25 cellular contexts compared by ENCODE assay signal in genomic region chr15:63352808-63353207, GRCh38. TPM values are rescaled to one million over a fixed set of nuclear protein-coding genes. Genes with fewer than 3 reads are reported as not detected.
"Had no signal": no experiment of that assay in that cellular context is flagged by ENCODE, and none has a peak within 500 bp of the region (broad histone marks: within the 10 kb centered on the region; RNA-seq: fewer than 3 reads in every experiment).

No MANE protein-coding gene starts in this region.

- H3K9me3 ChIP-seq: esophagus muscularis mucosa, gastrocnemius medialis, heart right ventricle, left ventricle myocardium inferior, lower lobe of right lung, mucosa of descending colon had no signal

- DNase-seq: dermis blood vessel endothelial cell; dorsolateral prefrontal cortex; effector CD4-positive, alpha-beta T cell; effector memory CD4-positive, alpha-beta T cell; foreskin fibroblast; foreskin melanocyte; gastrocnemius medialis; glutamatergic neuron; head of caudate nucleus; heart right ventricle; hippocampal formation; kidney glomerular epithelial cell; left colon; left ventricle myocardium inferior; lower lobe of right lung; mesenchymal stem cell; mucosa of descending colon; naive thymus-derived CD4-positive, alpha-beta T cell had no signal

- H3K4me3 ChIP-seq: coronary artery, dorsolateral prefrontal cortex, esophagus muscularis mucosa, gastrocnemius medialis, heart right ventricle, left ventricle myocardium inferior, lower lobe of right lung, mucosa of descending colon had no signal

- H3K9me3 Mint-ChIP-seq: mesothelial cell of epicardium; naive thymus-derived CD4-positive, alpha-beta T cell had no signal

- H3K27me3 ChIP-seq: dorsolateral prefrontal cortex, esophagus muscularis mucosa, gastrocnemius medialis, heart right ventricle had no signal

- H3K27ac Mint-ChIP-seq: mesothelial cell of epicardium had no signal

- FAIRE-seq: endothelial cell of umbilical vein, islet of Langerhans, keratinocyte had no signal

- H3K36me3 ChIP-seq: esophagus muscularis mucosa, gastrocnemius medialis, heart right ventricle, left ventricle myocardium inferior, lower lobe of right lung had no signal

- H3K36me3 Mint-ChIP-seq: mesothelial cell of epicardium; naive thymus-derived CD4-positive, alpha-beta T cell had no signal

- ATAC-seq: gastrocnemius medialis; heart right ventricle; left colon; left lobe of liver; lower lobe of right lung; mucosa of descending colon; naive thymus-derived CD4-positive, alpha-beta T cell had no signal

- H3K4me3 Mint-ChIP-seq: mesothelial cell of epicardium; naive thymus-derived CD4-positive, alpha-beta T cell had no signal

- H3K27ac ChIP-seq: coronary artery, dorsolateral prefrontal cortex, esophagus muscularis mucosa, gastrocnemius medialis, heart right ventricle, left ventricle myocardium inferior, lower lobe of right lung had no signal

RNA-seq across cellular contexts. Expression of gene CA12, which starts 28.8 kb away (rescaled TPM):
- polyA plus RNA-seq: naive thymus-derived CD4-positive, alpha-beta T cell had no signal
